ENCODE assay signal across 20 cellular contexts in genomic region chr5:2169862-2170820, GRCh38.
DNase-seq lines count a peak whose midpoint lies in the region; ATAC-seq, FAIRE-seq and TF ChIP-seq lines count a peak whose summit lies in the region.
"Had no signal": no experiment of that assay in that cellular context is flagged by ENCODE, and none has a peak within 500 bp of the region (broad histone marks: within the 10 kb centered on the region; RNA-seq: fewer than 3 reads in every experiment).

No MANE protein-coding gene starts in this region.

- H3K27ac ChIP-seq in RWPE2 (ENCODE audit: poor library complexity, severe bottlenecking): no peak overlapping the region
- H3K27ac ChIP-seq: Peyer's patch had no signal

- no peak for ATAC-seq in Right ventricle myocardium superior (ENCODE audit: poor library complexity)
- no peak for ATAC-seq in left cardiac atrium
- ATAC-seq in RWPE2 (ENCODE audit: low read depth): peak; percentile 48

- peaks cover 8% of the 10 kb centered on the region for H3K27me3 ChIP-seq in RWPE2 (ENCODE audit: insufficient read depth, poor library complexity, severe bottlenecking)
- H3K27me3 ChIP-seq: Peyer's patch had no signal

- no peaks in the 10 kb centered on the region for H3K9me3 ChIP-seq in RWPE2 (ENCODE audit: severe bottlenecking)
- H3K9me3 ChIP-seq: Peyer's patch had no signal

- DNase-seq in Right ventricle myocardium superior: peak; percentile 17
- no peak for DNase-seq in left cardiac atrium
- DNase-seq in RWPE2 (ENCODE audit: low spot score): peak; percentile 48
- DNase-seq in nephron progenitor cell: peak; percentile 34
- peak; percentile 70 for DNase-seq in urothelium cell line (ENCODE audit: low spot score)
- no peak for DNase-seq in foreskin melanocyte
- no peak for DNase-seq in hippocampal formation (lab: John Stamatoyannopoulos, UW)
- no peak for DNase-seq in globus pallidus (ENCODE audit: low spot score)
- DNase-seq: AML-193, DMS53, KBM-7, NCI-H1436, NCI-H2081, NCI-H345, NCI-H69, SHP77 treated with DMSO at 0.1 percent for 48 hours had no signal

- no peak for TF ChIP-seq CTCF in RWPE2 (IDR thresholded peaks at IDR 0.05; ENCODE audit: poor library complexity, severe bottlenecking)
- TF ChIP-seq CTCF in nephron progenitor cell (IDR thresholded peaks at IDR 0.05): no peak

- H3K4me3 ChIP-seq in RWPE2 (ENCODE audit: severe bottlenecking): no peak overlapping the region
- H3K4me3 ChIP-seq: Peyer's patch had no signal

- no peaks in the 10 kb centered on the region for H3K36me3 ChIP-seq in RWPE2 (ENCODE audit: low read depth)
- H3K36me3 ChIP-seq: Peyer's patch had no signal

- no peaks in the 10 kb centered on the region for H3K36me3 Mint-ChIP-seq in nephron progenitor cell (ENCODE audit: low read depth)

- H3K4me3 Mint-ChIP-seq in nephron progenitor cell: peak overlapping the region; percentile 23

- no peaks in the 10 kb centered on the region for H3K9me3 Mint-ChIP-seq in nephron progenitor cell

- H3K4me1 ChIP-seq in RWPE2 (ENCODE audit: insufficient read depth, poor library complexity, severe bottlenecking): no peaks in the 10 kb centered on the region
- H3K4me1 ChIP-seq: Peyer's patch had no signal

- peaks cover 99% of the 10 kb centered on the region for H3K4me1 Mint-ChIP-seq in nephron progenitor cell

- FAIRE-seq in urothelium cell line (lab: Jason Lieb, UNC): no peak
- FAIRE-seq: G401.6, GM12891, GM19239 had no signal

- H3K27ac Mint-ChIP-seq in nephron progenitor cell: peak overlapping the region; percentile 12

- intact Hi-C loops in Right ventricle myocardium superior (cut with DNase I): no loop called here
- intact Hi-C loops in left cardiac atrium (cut with DNase I): no loop called here

- H3K27me3 Mint-ChIP-seq in nephron progenitor cell (ENCODE audit: low read depth, poor library complexity): peaks cover 20% of the 10 kb centered on the region

Comparison
In these comparisons a context has a peak if more than half of its experiments do, and no peak if none do; other contexts are left out.
1. DNase-seq: peak in Right ventricle myocardium superior (single experiment), RWPE2 (single experiment), nephron progenitor cell (single experiment) and urothelium cell line (single experiment); none in left cardiac atrium (single experiment), foreskin melanocyte (single experiment), hippocampal formation (0 of 2) and globus pallidus (single experiment).